In the genomic region with DNA sequence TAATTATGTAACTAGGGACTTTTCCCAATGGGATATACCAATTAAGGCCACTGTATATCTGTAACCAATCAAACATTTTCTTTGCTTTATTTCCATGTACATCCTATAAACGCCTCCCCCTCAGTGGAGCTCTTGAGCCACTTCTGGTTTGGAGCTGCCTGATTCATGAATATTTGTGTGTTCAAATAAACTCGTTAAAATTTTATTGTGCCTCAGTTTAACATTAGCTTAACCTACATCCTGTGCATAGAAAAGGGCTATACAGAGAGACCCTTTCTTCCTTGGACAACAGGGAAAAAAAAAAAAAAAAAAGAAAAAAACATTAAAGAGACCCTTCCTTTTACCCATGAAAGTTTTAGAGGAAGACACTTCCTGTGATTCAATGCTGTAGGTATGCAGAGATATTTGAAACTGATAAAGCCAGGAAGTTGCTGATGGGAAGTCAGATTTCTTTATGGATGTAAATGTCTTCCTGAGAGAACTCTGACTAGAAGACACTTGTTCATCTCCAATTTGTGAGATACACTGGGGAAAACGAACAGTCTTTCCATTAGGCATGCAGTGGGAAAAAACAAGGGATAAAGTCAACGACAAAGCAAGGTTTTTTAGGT, we compare ENCODE assay signal across 18 cellular contexts.
DNase-seq lines count a peak whose midpoint lies in the region; ATAC-seq, FAIRE-seq and TF ChIP-seq lines count a peak whose summit lies in the region.
"Had no signal": no experiment of that assay in that cellular context is flagged by ENCODE, and none has a peak within 500 bp of the region (broad histone marks: within the 10 kb centered on the region; RNA-seq: fewer than 3 reads in every experiment).

No MANE protein-coding gene starts in this region.

- no peaks in the 10 kb centered on the region for H3K9me3 ChIP-seq in upper lobe of right lung
- H3K9me3 ChIP-seq in SJCRH30 (replicated peaks) = no peaks in the 10 kb centered on the region
- H3K9me3 ChIP-seq: colonic mucosa, esophagus muscularis mucosa, pancreas had no signal

- H3K27me3 ChIP-seq in bronchial epithelial cell (ENCODE audit: control insufficient read depth, insufficient read depth, low read length) = no peaks in the 10 kb centered on the region
- no peaks in the 10 kb centered on the region for H3K27me3 ChIP-seq in upper lobe of right lung
- H3K27me3 ChIP-seq in SJCRH30 = 0 out of 2 replicates have a peak, but pooled peaks cover under 1% of the 10 kb centered on the region
- H3K27me3 ChIP-seq: colonic mucosa, esophagus muscularis mucosa had no signal

- H3K4me3 ChIP-seq in LNCaP clone FGC (ENCODE audit: low read depth, low read length) = no peak overlapping the region
- H3K4me3 ChIP-seq in bronchial epithelial cell (ENCODE audit: low read depth, low read length) = no peak overlapping the region
- H3K4me3 ChIP-seq in upper lobe of right lung = no peak overlapping the region
- H3K4me3 ChIP-seq in SJCRH30 = no peak overlapping the region
- H3K4me3 ChIP-seq: colonic mucosa, esophagus muscularis mucosa, GM12878, pancreas had no signal

- H3K36me3 ChIP-seq in bronchial epithelial cell (ENCODE audit: control insufficient read depth, insufficient read depth, low read length) (no peaks in the 10 kb centered on the region), upper lobe of right lung (no peaks in the 10 kb centered on the region), SJCRH30 (no peaks in the 10 kb centered on the region)
- H3K36me3 ChIP-seq: colonic mucosa, esophagus muscularis mucosa, pancreas had no signal

- intact Hi-C loops in upper lobe of right lung (cut with DNase I) = no loop called here

- H3K27ac ChIP-seq in upper lobe of right lung (no peak overlapping the region), SJCRH30 (no peak overlapping the region)
- H3K27ac ChIP-seq: colonic mucosa, esophagus muscularis mucosa, pancreas had no signal

- peak; percentile 27 for DNase-seq in DMS53 (lab: John Stamatoyannopoulos, UW)
- DNase-seq in DMS53 treated with DMSO at 0.1 percent for 48 hours (lab: John Stamatoyannopoulos, UW; ENCODE audit: unreplicated experiment) = no peak
- no peak for DNase-seq in LNCaP clone FGC (ENCODE audit: low read depth)
- peak; percentile 11 for DNase-seq in bronchial epithelial cell (ENCODE audit: low read depth)
- DNase-seq in left kidney (ENCODE audit: low read depth, low spot score) = peak; percentile 14
- no peak for DNase-seq in upper lobe of right lung
- no peak for DNase-seq in SJCRH30
- DNase-seq: activated CD8-positive, alpha-beta memory T cell treated with anti-CD3 and anti-CD28 coated beads for 24 hours; colonic mucosa; left colon; NCI-H226; pancreas; T-helper 1 cell had no signal

- TF ChIP-seq CTCF in LNCaP clone FGC (IDR thresholded peaks at IDR 0.05; ENCODE audit: control insufficient read depth, extremely low read depth, insufficient read depth) (0 out of 2 replicates have a peak, but pooled peaks have one; percentile 18), bronchial epithelial cell (IDR thresholded peaks at IDR 0.05; ENCODE audit: insufficient read depth, low read length, severe bottlenecking) (no peak), upper lobe of right lung (IDR thresholded peaks at IDR 0.05) (no peak)

- no peak for FAIRE-seq in bronchial epithelial cell (lab: Jason Lieb, UNC)
- FAIRE-seq: A204.1, GM12878, pancreas had no signal

- H3K4me1 ChIP-seq in upper lobe of right lung (no peaks in the 10 kb centered on the region), SJCRH30 (no peaks in the 10 kb centered on the region)
- H3K4me1 ChIP-seq: colonic mucosa, esophagus muscularis mucosa, pancreas had no signal

- no peak for ATAC-seq in upper lobe of right lung
- no peak for ATAC-seq in HG02678 (IDR thresholded peaks at IDR 0.05; ENCODE audit: unreplicated experiment)
- ATAC-seq: GM12878, left colon, pancreas, WTC11 had no signal

Comparison
In these comparisons a context has a peak if more than half of its experiments do, and no peak if none do; other contexts are left out.
1. DNase-seq: peak in DMS53 (single experiment), bronchial epithelial cell (single experiment) and left kidney (single experiment); none in DMS53 treated with DMSO at 0.1 percent for 48 hours (single experiment), LNCaP clone FGC (single experiment), upper lobe of right lung (single experiment) and SJCRH30 (0 of 2).